Comparison of ENCODE assay signal across 13 cellular contexts in the genomic region with DNA sequence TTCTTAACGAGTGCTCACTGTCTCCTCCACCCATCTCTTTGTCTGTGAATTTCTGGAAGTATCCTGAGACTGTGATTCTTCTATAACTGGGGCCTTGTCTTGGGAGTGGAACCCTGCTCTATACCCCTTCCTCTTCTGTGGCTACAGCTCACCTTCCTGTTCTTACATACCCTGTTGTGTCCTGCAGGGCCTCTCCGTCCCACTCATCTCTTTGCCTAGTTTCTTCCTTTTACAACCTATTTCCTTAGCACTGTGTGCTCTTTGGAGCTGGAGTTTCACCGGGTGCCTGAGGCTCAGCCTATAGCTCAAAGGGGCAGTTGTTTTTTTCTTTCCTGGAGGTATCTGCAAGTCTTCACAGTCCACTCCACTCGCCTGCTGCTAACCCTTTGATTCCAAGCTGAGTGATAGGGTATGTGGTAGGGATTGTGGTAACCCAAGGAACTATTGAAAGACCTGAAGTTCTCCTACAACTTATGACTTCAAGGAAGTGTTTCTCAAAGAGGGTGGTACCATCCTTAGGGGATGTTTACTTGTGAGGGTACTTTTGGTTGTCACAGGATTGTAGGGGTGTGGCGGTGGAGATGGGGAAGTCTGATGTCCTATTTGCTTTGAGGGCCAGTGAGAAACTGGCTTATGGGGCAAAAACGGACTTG.
DNase-seq lines count a peak whose midpoint lies in the region; ATAC-seq and TF ChIP-seq lines count a peak whose summit lies in the region.
"Had no signal": no experiment of that assay in that cellular context is flagged by ENCODE, and none has a peak within 500 bp of the region (broad histone marks: within the 10 kb centered on the region; RNA-seq: fewer than 3 reads in every experiment).

No MANE protein-coding gene starts in this region.

- H3K27me3 ChIP-seq in mammary epithelial cell (ENCODE audit: insufficient read depth, low read length): no peaks in the 10 kb centered on the region

- H3K4me1 ChIP-seq in mammary epithelial cell (ENCODE audit: insufficient read depth, low read length): peaks cover 3% of the 10 kb centered on the region
- H3K4me1 ChIP-seq: prostate gland had no signal

- dilution Hi-C loops in mammary epithelial cell (cut with HindIII; ENCODE audit: low sequenced_read_pairs): loop anchor here (5.0 to 10.0 kb wide), 2 partner anchors 63 to 361 kb away; no protein-coding TSS in a partner anchor

- no peak overlapping the region for H3K4me3 ChIP-seq in mammary epithelial cell (replicated peaks in 1 of 3; ENCODE audit: insufficient read depth in 1 of 3, low read depth in 2 of 3, low read length in 3 of 3)
- H3K4me3 ChIP-seq: lung, prostate gland had no signal

- intact Hi-C loops in mammary epithelial cell (cut with micrococcal nuclease): loop anchor here (2.0 kb wide), 1 partner anchor 75 kb away; no protein-coding TSS in a partner anchor

- no peak for TF ChIP-seq CTCF in mammary epithelial cell (conservative IDR thresholded peaks at IDR 0.05 in 1 of 2, IDR thresholded peaks at IDR 0.05 in 1 of 2; ENCODE audit: extremely low read depth in 1 of 2, insufficient read depth in 1 of 2, low read depth in 1 of 2, low read length in 2 of 2)

- no peak overlapping the region for H3K27ac ChIP-seq in mammary epithelial cell (ENCODE audit: insufficient read depth, low read depth, low read length)
- H3K27ac ChIP-seq: prostate gland had no signal

- no peaks in the 10 kb centered on the region for H3K36me3 ChIP-seq in mammary epithelial cell (ENCODE audit: insufficient read depth, low read length)
- H3K36me3 ChIP-seq: prostate gland had no signal

- ATAC-seq in left lobe of liver: peak; percentile 8
- ATAC-seq in stimulated activated memory B cell treated with anti-CD40 and anti-IgM and Interleukin-4, amounts not matched to agents 10 μg/mL and 1 μg/mL and 100 μg/mL, for 72 hours: peak; percentile 49
- no peak for ATAC-seq in T-cell (replicated peaks in 1 of 4)
- ATAC-seq: WTC11 had no signal

- H3K4me2 ChIP-seq in mammary epithelial cell (ENCODE audit: insufficient read depth, low read depth, low read length): no peak overlapping the region

- CTCF ChIA-PET in T-cell (lab: Charles Lee): interaction anchor here (0.8 to 5.0 kb wide), 7 partner anchors 11 to 344 kb away, joined by 3 to 25 read pairs (median 3); no protein-coding TSS in a partner anchor
- CTCF ChIA-PET in mammary epithelial cell (lab: Charles Lee; ENCODE audit: low non-redundant PET): no interaction called here

- H3K4me3 Mint-ChIP-seq in stimulated activated memory B cell treated with anti-CD40 and anti-IgM and Interleukin-4, amounts not matched to agents 10 μg/mL and 1 μg/mL and 100 μg/mL, for 72 hours: no peak overlapping the region
- H3K4me3 Mint-ChIP-seq in T-cell: no peak overlapping the region
- H3K4me3 Mint-ChIP-seq: WTC11 had no signal

- H3K9me3 Mint-ChIP-seq in stimulated activated memory B cell treated with anti-CD40 and anti-IgM and Interleukin-4, amounts not matched to agents 10 μg/mL and 1 μg/mL and 100 μg/mL, for 72 hours: no peaks in the 10 kb centered on the region
- H3K9me3 Mint-ChIP-seq in T-cell: no peaks in the 10 kb centered on the region
- H3K9me3 Mint-ChIP-seq: WTC11 had no signal

- peak overlapping the region; percentile 76 for H3K27ac Mint-ChIP-seq in stimulated activated memory B cell treated with anti-CD40 and anti-IgM and Interleukin-4, amounts not matched to agents 10 μg/mL and 1 μg/mL and 100 μg/mL, for 72 hours
- peak overlapping the region in 1 of 2 donors; percentile 4 for H3K27ac Mint-ChIP-seq in T-cell
- H3K27ac Mint-ChIP-seq: WTC11 had no signal

- no peak overlapping the region for H3K9ac ChIP-seq in mammary epithelial cell (ENCODE audit: insufficient read depth, low read length)

- DNase-seq in KBM-7: peak; percentile 80
- peak; percentile 10 for DNase-seq in SK-MEL-5 (ENCODE audit: low read depth, low spot score)
- no peak for DNase-seq in left lobe of liver (ENCODE audit: low spot score)
- no peak for DNase-seq in T-cell
- DNase-seq in mammary epithelial cell: no peak
- DNase-seq in mesenteric fat pad (ENCODE audit: low spot score): no peak
- DNase-seq: hypothalamus; RPMI8226; stimulated activated CD4-positive, alpha-beta T cell treated with anti-CD3 and anti-CD28 coated beads, Interleukin-4, amount 100 ng/mL, for 24 hours had no signal

- BruUV-seq in mammary epithelial cell (replicated peaks; lab: Mats Ljungman, UMichigan): no TSS peak

- in situ Hi-C loops in KBM-7 (cut with MboI; ENCODE audit: low pct_unique_long_range_greater_than_20kb, low sequenced_read_pairs): loop anchor here (25.0 kb wide), 1 partner anchor 343 kb away; no protein-coding TSS in a partner anchor
- in situ Hi-C loops in SK-MEL-5 (cut with HindIII; ENCODE audit: low pct_unique_long_range_greater_than_20kb, low sequenced_read_pairs): no loop called here
- in situ Hi-C loops in mammary epithelial cell (cut with MboI; ENCODE audit: low sequenced_read_pairs in 2 of 2): loop anchor here (10.0 kb wide), 2 partner anchors 341 to 401 kb away; no protein-coding TSS in a partner anchor

- no peaks in the 10 kb centered on the region for H3K36me3 Mint-ChIP-seq in stimulated activated memory B cell treated with anti-CD40 and anti-IgM and Interleukin-4, amounts not matched to agents 10 μg/mL and 1 μg/mL and 100 μg/mL, for 72 hours
- H3K36me3 Mint-ChIP-seq in T-cell: no peaks in the 10 kb centered on the region
- H3K36me3 Mint-ChIP-seq: WTC11 had no signal

- 95% methylated on average over 6 of the region's 6 CpGs for WGBS in mammary epithelial cell (ENCODE audit: low coverage, missing lambda C conversion rate)

- POLR2A ChIA-PET in T-cell (lab: Charles Lee): no interaction called here

- H3K27me3 Mint-ChIP-seq in stimulated activated memory B cell treated with anti-CD40 and anti-IgM and Interleukin-4, amounts not matched to agents 10 μg/mL and 1 μg/mL and 100 μg/mL, for 72 hours: no peaks in the 10 kb centered on the region
- H3K27me3 Mint-ChIP-seq in T-cell: peaks cover 0 to 2% of the 10 kb centered on the region in 2 donors

- H4K20me1 ChIP-seq in mammary epithelial cell (ENCODE audit: insufficient read depth, low read length): no peaks in the 10 kb centered on the region

- peaks cover 62% of the 10 kb centered on the region for H3K4me1 Mint-ChIP-seq in stimulated activated memory B cell treated with anti-CD40 and anti-IgM and Interleukin-4, amounts not matched to agents 10 μg/mL and 1 μg/mL and 100 μg/mL, for 72 hours
- peaks cover 0 to 8% (median 5%) of the 10 kb centered on the region in 3 donors for H3K4me1 Mint-ChIP-seq in T-cell
- H3K4me1 Mint-ChIP-seq: WTC11 had no signal

- H2AFZ ChIP-seq in mammary epithelial cell (ENCODE audit: low read depth, low read length): no peak overlapping the region

- no peaks in the 10 kb centered on the region for H3K79me2 ChIP-seq in mammary epithelial cell (ENCODE audit: insufficient read depth, low read length)

- no peaks in the 10 kb centered on the region for H3K9me3 ChIP-seq in mammary epithelial cell (replicated peaks; ENCODE audit: insufficient read depth, low read length)
- H3K9me3 ChIP-seq: prostate gland had no signal

Comparison
In these comparisons a context has a peak if more than half of its experiments do, and no peak if none do; other contexts are left out.
1. DNase-seq: peak in KBM-7 (single experiment) and SK-MEL-5 (single experiment); none in left lobe of liver (single experiment), T-cell (0 of 34), mammary epithelial cell (single experiment) and mesenteric fat pad (single experiment).
2. ATAC-seq: peak in left lobe of liver (single experiment) and stimulated activated memory B cell treated with anti-CD40 and anti-IgM and Interleukin-4, amounts not matched to agents 10 μg/mL and 1 μg/mL and 100 μg/mL, for 72 hours (single experiment); none in T-cell (0 of 4).